ENCODE assay signal across 16 cellular contexts in genomic region chr11:85710912-85711311, GRCh38. TPM values are rescaled to one million over a fixed set of nuclear protein-coding genes. Genes with fewer than 3 reads are reported as not detected.
"Had no signal": no experiment of that assay in that cellular context is flagged by ENCODE, and none has a peak within 500 bp of the region (broad histone marks: within the 10 kb centered on the region; RNA-seq: fewer than 3 reads in every experiment).

No MANE protein-coding gene starts in this region.

- H3K9me3 Mint-ChIP-seq: T-helper 2 cell treated with Interferon-gamma antibody and Interleukin-4, amounts not matched to agents 5 μg/mL and 100 μg/mL, for 36 hours had no signal

- H3K27me3 Mint-ChIP-seq: activated naive CD8-positive, alpha-beta T cell had no signal

- H3K9me3 ChIP-seq: breast epithelium had no signal

- H3K4me3 ChIP-seq: breast epithelium, lung had no signal

- H3K36me3 ChIP-seq: breast epithelium had no signal

- ATAC-seq: activated CD4-positive, CD25-positive, alpha-beta regulatory T cell treated with anti-CD3 and anti-CD28 coated beads, Interleukin-2, amount 50 U/mL, for 24 hours; left cardiac atrium; sciatic nerve had no signal

- DNase-seq: activated gamma-delta T cell; hippocampal formation; left cardiac atrium; nephron progenitor cell; stimulated activated CD4-positive, alpha-beta T cell treated with anti-CD3 and anti-CD28 coated beads, Interleukin-2, amount 100 ng/mL, for 24 hours; stimulated activated naive CD4-positive, alpha-beta T cell; substantia nigra; SW 1271; trophoblast cell had no signal

- H3K4me1 ChIP-seq: breast epithelium had no signal

- H3K4me3 Mint-ChIP-seq: activated naive CD8-positive, alpha-beta T cell; nephron progenitor cell; T-helper 2 cell treated with Interferon-gamma antibody and Interleukin-4, amounts not matched to agents 5 μg/mL and 100 μg/mL, for 36 hours had no signal

- H3K27me3 ChIP-seq: breast epithelium had no signal

- H3K27ac ChIP-seq: breast epithelium had no signal

- H3K27ac Mint-ChIP-seq: activated naive CD8-positive, alpha-beta T cell; nephron progenitor cell; T-helper 2 cell treated with Interferon-gamma antibody and Interleukin-4, amounts not matched to agents 5 μg/mL and 100 μg/mL, for 36 hours had no signal

RNA-seq across cellular contexts. Expression of gene CCDC89, which starts 24.9 kb away (rescaled TPM):
- total RNA-seq: pulmonary artery endothelial cell had no signal
